In the genomic region with DNA sequence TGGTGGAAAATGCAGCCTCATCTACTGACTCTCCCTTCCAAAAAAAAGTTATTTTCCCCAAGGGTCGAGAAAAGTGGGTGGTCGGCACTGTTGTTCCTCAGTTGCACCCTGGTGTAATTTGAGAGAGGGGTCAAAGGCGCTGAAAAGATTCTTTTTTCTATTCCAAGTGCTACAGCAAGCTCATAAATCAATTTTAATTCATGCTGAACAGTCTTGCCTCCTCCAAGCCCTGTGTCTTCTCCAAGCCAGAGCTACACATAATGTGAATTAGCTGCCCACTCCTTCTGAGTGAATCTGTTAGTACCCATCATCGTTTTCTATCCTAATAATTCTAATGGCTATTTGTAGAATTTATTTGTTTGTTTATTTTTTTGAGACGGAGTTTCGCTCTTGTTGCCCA, we compare ENCODE assay signal across 2 cellular contexts.
TF ChIP-seq lines count a peak whose summit lies in the region.

No MANE protein-coding gene starts in this region.

TF ChIP-seq in A549, 52 proteins besides CTCF, POLR2A, EP300 and RAD21:
- TF ChIP-seq PHF8 (IDR thresholded peaks at IDR 0.05; ENCODE audit: borderline replicate concordance, low read depth) = no peak
- no peak for TF ChIP-seq CBX8 (IDR thresholded peaks at IDR 0.05)
- TF ChIP-seq, protein P1, sequence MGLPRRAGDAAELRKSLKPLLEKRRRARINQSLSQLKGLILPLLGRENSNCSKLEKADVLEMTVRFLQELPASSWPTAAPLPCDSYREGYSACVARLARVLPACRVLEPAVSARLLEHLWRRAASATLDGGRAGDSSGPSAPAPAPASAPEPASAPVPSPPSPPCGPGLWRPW (IDR thresholded peaks at IDR 0.05) = no peak
- TF ChIP-seq, protein P2, sequence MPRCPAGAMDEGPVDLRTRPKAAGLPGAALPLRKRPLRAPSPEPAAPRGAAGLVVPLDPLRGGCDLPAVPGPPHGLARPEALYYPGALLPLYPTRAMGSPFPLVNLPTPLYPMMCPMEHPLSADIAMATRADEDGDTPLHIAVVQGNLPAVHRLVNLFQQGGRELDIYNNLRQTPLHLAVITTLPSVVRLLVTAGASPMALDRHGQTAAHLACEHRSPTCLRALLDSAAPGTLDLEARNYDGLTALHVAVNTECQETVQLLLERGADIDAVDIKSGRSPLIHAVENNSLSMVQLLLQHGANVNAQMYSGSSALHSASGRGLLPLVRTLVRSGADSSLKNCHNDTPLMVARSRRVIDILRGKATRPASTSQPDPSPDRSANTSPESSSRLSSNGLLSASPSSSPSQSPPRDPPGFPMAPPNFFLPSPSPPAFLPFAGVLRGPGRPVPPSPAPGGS (IDR thresholded peaks at IDR 0.05) = no peak
- no peak for TF ChIP-seq EHF (CRISPR knock-in tag; IDR thresholded peaks at IDR 0.05)
- no peak for TF ChIP-seq MAZ (IDR thresholded peaks at IDR 0.05; ENCODE audit: borderline replicate concordance, low read depth, low read length)
- TF ChIP-seq, protein P3, sequence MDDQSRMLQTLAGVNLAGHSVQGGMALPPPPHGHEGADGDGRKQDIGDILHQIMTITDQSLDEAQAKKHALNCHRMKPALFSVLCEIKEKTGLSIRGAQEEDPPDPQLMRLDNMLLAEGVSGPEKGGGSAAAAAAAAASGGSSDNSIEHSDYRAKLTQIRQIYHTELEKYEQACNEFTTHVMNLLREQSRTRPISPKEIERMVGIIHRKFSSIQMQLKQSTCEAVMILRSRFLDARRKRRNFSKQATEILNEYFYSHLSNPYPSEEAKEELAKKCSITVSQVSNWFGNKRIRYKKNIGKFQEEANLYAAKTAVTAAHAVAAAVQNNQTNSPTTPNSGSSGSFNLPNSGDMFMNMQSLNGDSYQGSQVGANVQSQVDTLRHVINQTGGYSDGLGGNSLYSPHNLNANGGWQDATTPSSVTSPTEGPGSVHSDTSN (IDR thresholded peaks at IDR 0.05) = no peak
- TF ChIP-seq POLR2AphosphoS2 (conservative IDR thresholded peaks at IDR 0.05; ENCODE audit: low read length) = no peak
- TF ChIP-seq RFX5 (IDR thresholded peaks at IDR 0.05) = no peak
- no peak for TF ChIP-seq TP53 (CRISPR knock-in tag; IDR thresholded peaks at IDR 0.05)
- no peak for TF ChIP-seq JUN (IDR thresholded peaks at IDR 0.05)
- no peak for TF ChIP-seq CHD2 (IDR thresholded peaks at IDR 0.05; ENCODE audit: low read length, partially characterized antibody)
- no peak for TF ChIP-seq GATA3 (IDR thresholded peaks at IDR 0.05; ENCODE audit: borderline replicate concordance)

TF ChIP-seq in GM12878, 131 proteins besides CTCF, POLR2A, EP300 and RAD21:
- no peak for TF ChIP-seq SIN3A (IDR thresholded peaks at IDR 0.05; ENCODE audit: low read depth, low read length)
- no peak for TF ChIP-seq JUNB (IDR thresholded peaks at IDR 0.05)
- TF ChIP-seq SMAD5 (IDR thresholded peaks at IDR 0.05; ENCODE audit: low read depth) = no peak
- no peak for TF ChIP-seq KAT2A (conservative IDR thresholded peaks at IDR 0.05; ENCODE audit: control insufficient read depth, low read depth, low read length)
- no peak for TF ChIP-seq BCL11A (IDR thresholded peaks at IDR 0.05; ENCODE audit: low read depth, low read length)
- TF ChIP-seq SMAD1 (IDR thresholded peaks at IDR 0.05; ENCODE audit: low read depth, partially characterized antibody) = no peak
- no peak for TF ChIP-seq TCF12 (IDR thresholded peaks at IDR 0.05; ENCODE audit: low read depth, low read length)
- no peak for TF ChIP-seq ZNF384 (IDR thresholded peaks at IDR 0.05; ENCODE audit: borderline replicate concordance, low read depth, low read length)
- TF ChIP-seq STAT3 (IDR thresholded peaks at IDR 0.05; ENCODE audit: low read depth, low read length) = no peak
- no peak for TF ChIP-seq EZH2 (IDR thresholded peaks at IDR 0.05; ENCODE audit: borderline replicate concordance, control insufficient read depth, low read depth, low read length)
- TF ChIP-seq SIX5 (IDR thresholded peaks at IDR 0.05; ENCODE audit: low read depth, low read length, severe bottlenecking) = no peak
- no peak for TF ChIP-seq BACH1 (IDR thresholded peaks at IDR 0.05; ENCODE audit: borderline replicate concordance)
